Comparison of ENCODE assay signal across 1 cellular context in the genomic region with DNA sequence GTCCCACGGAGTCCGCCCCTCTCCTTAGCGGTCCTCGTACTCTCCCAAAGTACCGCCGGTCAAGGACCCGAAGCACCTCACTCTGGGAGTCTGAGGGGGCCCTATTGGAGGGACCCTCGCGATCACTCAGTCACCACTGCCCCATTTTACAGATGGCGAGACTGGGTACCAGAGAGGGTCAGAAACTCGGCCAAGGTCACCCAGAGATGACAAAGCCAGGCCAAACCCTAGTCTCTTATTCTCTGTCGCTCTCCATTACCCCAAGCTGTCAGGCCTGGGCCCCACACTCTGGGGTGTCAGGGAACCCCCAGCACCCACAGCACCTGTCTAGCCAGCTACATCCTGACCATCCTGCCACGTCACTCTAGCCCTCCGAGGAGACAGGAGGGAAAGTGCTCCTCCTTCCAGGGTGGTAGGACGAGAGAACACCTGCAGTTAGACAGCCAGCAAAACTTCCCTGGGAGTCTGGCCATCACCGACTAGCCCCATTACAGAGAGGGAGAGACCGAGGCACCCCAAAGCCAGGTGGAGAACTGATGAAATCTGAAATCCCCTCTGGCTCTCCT.
TF ChIP-seq lines count a peak whose summit lies in the region.

No MANE protein-coding gene starts in this region.

TF ChIP-seq in H1, 55 proteins besides CTCF, POLR2A, EP300 and RAD21:
- TF ChIP-seq POLR2AphosphoS5 (IDR thresholded peaks at IDR 0.05; ENCODE audit: low read depth, low read length): no peak
- TF ChIP-seq SIN3A (conservative IDR thresholded peaks at IDR 0.05 in 1 of 2, IDR thresholded peaks at IDR 0.05 in 1 of 2; ENCODE audit: low read depth in 1 of 2, low read length in 2 of 2): no peak
- TF ChIP-seq KDM1A (IDR thresholded peaks at IDR 0.05; ENCODE audit: borderline replicate concordance, low read length): peak; percentile 93
TF ChIP-seq in H1: peak in this region for 1.
